Comparison of ENCODE assay signal across 8 cellular contexts in genomic region chr1:72037745-72038343, GRCh38.
DNase-seq lines count a peak whose midpoint lies in the region; ATAC-seq and TF ChIP-seq lines count a peak whose summit lies in the region.

No MANE protein-coding gene starts in this region.

- no peak for TF ChIP-seq POLR2A in Peyer's patch (IDR thresholded peaks at IDR 0.05)

- H3K36me3 ChIP-seq in Peyer's patch, result no peaks in the 10 kb centered on the region

- POLR2A ChIA-PET in GM10248 (lab: Yijun Ruan, JAX), result no interaction called here

- no peaks in the 10 kb centered on the region for H3K27me3 ChIP-seq in Peyer's patch

- TF ChIP-seq CTCF in GM10248 (IDR thresholded peaks at IDR 0.05; ENCODE audit: control extremely low read depth, extremely low read depth, low read depth, missing control alignments) (peak; percentile 57), Peyer's patch (IDR thresholded peaks at IDR 0.05) (peak in 4 of 6 experiments; percentile 39 to 49 (median 41))

- no peaks in the 10 kb centered on the region for H3K9me3 ChIP-seq in Peyer's patch

- CTCF ChIA-PET in GM10248 (lab: Yijun Ruan, JAX), result interaction anchor here (0.6 to 1.8 kb wide), 15 partner anchors 10 to 943 kb away, joined by 3 to 13 read pairs (median 4); no protein-coding TSS in a partner anchor

- DNase-seq in AG08396 (ENCODE audit: low spot score) (peak; percentile 8), GM10248 (ENCODE audit: extremely low spot score) (peak; percentile 10), Peyer's patch (peak in 1 of 3 donors; percentile 46), fibroblast of gingiva (ENCODE audit: low read depth) (peak; percentile 32), putamen (ENCODE audit: low spot score) (peak; percentile 14)
- DNase-seq in central memory CD4-positive, alpha-beta T cell, result no peak

- ATAC-seq in HG03571 (IDR thresholded peaks at IDR 0.05; ENCODE audit: unreplicated experiment), result peak; percentile 68
- ATAC-seq in GM21737 (IDR thresholded peaks at IDR 0.05; ENCODE audit: unreplicated experiment), result no peak

- H3K4me3 ChIP-seq in Peyer's patch, result no peak overlapping the region

- H3K4me1 ChIP-seq in Peyer's patch, result no peaks in the 10 kb centered on the region

- no peak overlapping the region for H3K27ac ChIP-seq in Peyer's patch
